Comparison of ENCODE assay signal across 28 cellular contexts in the genomic region with DNA sequence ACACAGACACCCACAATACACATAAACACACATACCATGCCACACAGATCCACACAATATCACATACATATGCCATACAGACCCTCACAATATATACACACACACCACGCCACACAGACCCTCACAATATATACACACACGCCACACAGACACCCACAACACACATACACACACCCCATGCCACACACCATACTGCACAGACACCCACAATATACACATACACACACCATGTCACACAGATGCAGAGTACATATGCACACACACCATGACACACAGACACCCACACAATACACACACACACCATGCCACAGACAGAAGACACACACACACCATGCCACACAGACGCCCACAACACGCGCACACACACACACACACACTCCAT. TPM values are rescaled to one million over a fixed set of nuclear protein-coding genes. Genes with fewer than 3 reads are reported as not detected.
"Had no signal": no experiment of that assay in that cellular context is flagged by ENCODE, and none has a peak within 500 bp of the region (broad histone marks: within the 10 kb centered on the region; RNA-seq: fewer than 3 reads in every experiment).

No MANE protein-coding gene starts in this region.

- FAIRE-seq: keratinocyte, pancreas had no signal

- H3K9ac ChIP-seq: neural progenitor cell had no signal

- H3K4me2 ChIP-seq: neural progenitor cell had no signal

- H3K36me3 ChIP-seq: left lung, lower lobe of right lung, neural progenitor cell, pancreas, prostate gland, stomach, thyroid gland, transverse colon, upper lobe of left lung had no signal

- H2AFZ ChIP-seq: neural progenitor cell had no signal

- DNase-seq: hippocampal formation; kidney glomerular epithelial cell; left colon; mammary epithelial cell; mesendoderm; naive B cell; natural killer cell; nephron progenitor cell; pancreas; right cardiac atrium; stimulated activated CD4-positive, alpha-beta T cell treated with anti-CD3 and anti-CD28 coated beads, Interleukin-12 subunit alpha, Interleukin-12 subunit beta, amount 100 ng/mL, for 4 hours; stimulated activated CD4-positive, alpha-beta T cell treated with anti-CD3 and anti-CD28 coated beads, Interleukin-15, amount 100 ng/mL, for 24 hours; stimulated activated CD4-positive, alpha-beta T cell treated with anti-CD3 and anti-CD28 coated beads, Interleukin-2, amount 100 ng/mL, for 24 hours; stimulated activated CD4-positive, alpha-beta T cell treated with anti-CD3 and anti-CD28 coated beads, Interleukin-4, amount 100 ng/mL, for 1 hour; stimulated activated naive B cell treated with anti-CD40 and anti-IgM and Interleukin-4, amounts not matched to agents 10 μg/mL and 1 μg/mL and 100 μg/mL, for 72 hours; stimulated activated naive CD8-positive, alpha-beta T cell treated with anti-CD3 and anti-CD28 coated beads, Interleukin-15, Interleukin-2, amounts not matched to agents 100 U/mL and 50 U/mL, for 24 hours; stomach; testis; thyroid gland; transverse colon; upper lobe of left lung had no signal

- H3K9me3 ChIP-seq: left lung, lower lobe of right lung, pancreas, prostate gland, stomach, testis, thyroid gland, transverse colon, upper lobe of left lung had no signal

- H3K4me3 ChIP-seq: left lung, lower lobe of right lung, neural progenitor cell, pancreas, prostate gland, skin epidermis, stomach, testis, thyroid gland, transverse colon, upper lobe of left lung had no signal

- H3K4me1 ChIP-seq: left lung, lower lobe of right lung, pancreas, prostate gland, testis, transverse colon, upper lobe of left lung had no signal

- H3K27me3 ChIP-seq: neural progenitor cell, pancreas, testis, thyroid gland, transverse colon, upper lobe of left lung had no signal

- H3K27ac ChIP-seq: left lung, lower lobe of right lung, neural progenitor cell, pancreas, prostate gland, skin epidermis, stomach, testis, thyroid gland, transverse colon, upper lobe of left lung had no signal

RNA-seq across cellular contexts. Expression of gene SHISAL1, which starts 43.6 kb away (rescaled TPM):
- total RNA-seq: mononuclear cell, natural killer cell had no signal
